Comparison of ENCODE assay signal across 22 cellular contexts in genomic region chr3:111200027-111200426, GRCh38.
"Had no signal": no experiment of that assay in that cellular context is flagged by ENCODE, and none has a peak within 500 bp of the region (broad histone marks: within the 10 kb centered on the region; RNA-seq: fewer than 3 reads in every experiment).

No MANE protein-coding gene starts in this region.

- ATAC-seq: activated T-helper 17 cell treated with anti-CD3 and anti-CD28 coated beads, Interleukin-2, amount 50 U/mL, for 72 hours; pancreas; sciatic nerve; stimulated activated effector memory CD8-positive, alpha-beta T cell treated with anti-CD3 and anti-CD28 coated beads, Interleukin-12 subunit alpha, Interleukin-12 subunit beta, amount 100 ng/mL, for 72 hours; upper lobe of right lung had no signal

- H3K27me3 Mint-ChIP-seq: activated T-helper 17 cell treated with anti-CD3 and anti-CD28 coated beads, Interleukin-2, amount 50 U/mL, for 72 hours had no signal

- DNase-seq: activated CD4-positive, alpha-beta T cell treated with anti-CD3 and anti-CD28 coated beads, Interleukin-2, amount 50 U/mL, for 48 hours; activated naive CD4-positive, alpha-beta T cell treated with Interleukin-2 at 50 U/mL for 16 hours; activated naive CD8-positive, alpha-beta T cell treated with anti-CD3 and anti-CD28 coated beads, Interleukin-2, amount 10 ng/mL, durations not matched to agents 7 days and 5 days; amygdala; dorsolateral prefrontal cortex; foreskin melanocyte; glutamatergic neuron; hypothalamus; naive B cell; pancreas; stimulated activated CD4-positive, alpha-beta T cell treated with anti-CD3 and anti-CD28 coated beads, Interleukin-4, amount 100 ng/mL, for 24 hours; stomach; T-helper 2 cell; testis; upper lobe of right lung; WERI-Rb-1 had no signal

- H3K9me3 ChIP-seq: pancreas, stomach, testis, upper lobe of right lung had no signal

- H3K4me1 ChIP-seq: pancreas, testis, upper lobe of right lung had no signal

- H3K27me3 ChIP-seq: cardiac muscle cell, dorsolateral prefrontal cortex, neural progenitor cell, pancreas, stomach, testis, upper lobe of right lung had no signal

- H3K36me3 ChIP-seq: neural progenitor cell, pancreas, upper lobe of right lung, WERI-Rb-1 had no signal

- H3K27ac Mint-ChIP-seq: activated naive CD8-positive, alpha-beta T cell treated with anti-CD3 and anti-CD28 coated beads, Interleukin-2, amount 10 ng/mL, durations not matched to agents 7 days and 5 days; activated T-helper 17 cell treated with anti-CD3 and anti-CD28 coated beads, Interleukin-2, amount 50 U/mL, for 72 hours; naive B cell; neural progenitor cell; stimulated activated effector memory CD8-positive, alpha-beta T cell treated with anti-CD3 and anti-CD28 coated beads, Interleukin-12 subunit alpha, Interleukin-12 subunit beta, amount 100 ng/mL, for 72 hours had no signal

- H3K27ac ChIP-seq: cardiac muscle cell, dorsolateral prefrontal cortex, neural progenitor cell, pancreas, stomach, testis, upper lobe of right lung, WERI-Rb-1 had no signal

- H3K36me3 Mint-ChIP-seq: naive B cell had no signal

- H3K4me1 Mint-ChIP-seq: activated T-helper 17 cell treated with anti-CD3 and anti-CD28 coated beads, Interleukin-2, amount 50 U/mL, for 72 hours; naive B cell had no signal

- H3K4me3 ChIP-seq: cardiac muscle cell, dorsolateral prefrontal cortex, lung, neural progenitor cell, pancreas, stomach, testis, upper lobe of right lung had no signal

- H3K9me3 Mint-ChIP-seq: activated T-helper 17 cell treated with anti-CD3 and anti-CD28 coated beads, Interleukin-2, amount 50 U/mL, for 72 hours; neural progenitor cell; stimulated activated effector memory CD8-positive, alpha-beta T cell treated with anti-CD3 and anti-CD28 coated beads, Interleukin-12 subunit alpha, Interleukin-12 subunit beta, amount 100 ng/mL, for 72 hours had no signal

- H3K4me3 Mint-ChIP-seq: activated naive CD8-positive, alpha-beta T cell treated with anti-CD3 and anti-CD28 coated beads, Interleukin-2, amount 10 ng/mL, durations not matched to agents 7 days and 5 days; activated T-helper 17 cell treated with anti-CD3 and anti-CD28 coated beads, Interleukin-2, amount 50 U/mL, for 72 hours; naive B cell; neural progenitor cell; stimulated activated effector memory CD8-positive, alpha-beta T cell treated with anti-CD3 and anti-CD28 coated beads, Interleukin-12 subunit alpha, Interleukin-12 subunit beta, amount 100 ng/mL, for 72 hours had no signal
